In the genomic region with DNA sequence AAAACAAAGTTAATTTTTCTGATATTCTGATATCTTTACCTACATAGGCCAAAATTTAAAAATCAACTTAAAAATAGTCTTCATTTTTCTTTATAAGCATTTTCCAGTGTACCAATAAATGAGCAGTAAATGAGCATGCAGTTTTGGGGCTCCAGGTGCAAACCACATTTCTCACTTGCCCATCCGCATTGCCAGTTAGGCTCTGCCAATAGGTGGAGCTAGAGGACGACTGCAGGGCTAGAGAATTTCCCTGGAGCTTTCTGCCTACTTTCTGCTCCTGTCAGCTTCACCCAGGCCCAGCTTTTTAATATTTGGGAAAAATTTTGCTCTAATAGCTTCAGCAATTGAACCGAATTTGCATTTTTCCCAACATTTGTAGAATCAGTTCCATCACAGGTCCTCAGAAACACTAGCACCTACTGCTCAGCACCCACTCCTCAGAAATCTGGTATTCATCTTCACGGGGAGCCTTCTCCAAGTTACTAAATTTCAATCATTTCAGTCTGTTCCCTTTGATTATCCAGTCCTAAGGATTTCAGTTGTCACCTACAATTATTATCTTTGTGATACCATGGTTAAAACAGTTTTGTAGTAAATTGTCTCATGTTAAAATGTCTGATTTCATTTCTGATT, we compare ENCODE assay signal across 8 cellular contexts.
A peak's percentile ranks its signal among the peaks of the same experiment; 100 is the strongest.
DNase-seq lines count a peak whose midpoint lies in the region; ATAC-seq, FAIRE-seq and TF ChIP-seq lines count a peak whose summit lies in the region.

No MANE protein-coding gene starts in this region.

- no peaks in the 10 kb centered on the region for H3K9me2 ChIP-seq in neural cell (ENCODE audit: insufficient read depth, low read length)

- no peaks in the 10 kb centered on the region for H3F3A ChIP-seq in neural cell (ENCODE audit: insufficient read depth, low read length, poor library complexity, severe bottlenecking)

- no peak overlapping the region for H3K27ac Mint-ChIP-seq in HFFc6

- no peak for TF ChIP-seq RAD21 in neural cell (conservative IDR thresholded peaks at IDR 0.05)

- no peaks in the 10 kb centered on the region for H3K4me1 Mint-ChIP-seq in HFFc6 (ENCODE audit: low read depth)

- H3K9me3 ChIP-seq in neural cell (ENCODE audit: low read length) = no peaks in the 10 kb centered on the region

- no peaks in the 10 kb centered on the region for H3K27me3 ChIP-seq in neural cell (ENCODE audit: insufficient read depth, low read depth, low read length)

- no peak for FAIRE-seq in urothelium cell line (lab: Jason Lieb, UNC)

- H4K20me1 ChIP-seq in neural cell (ENCODE audit: insufficient read depth) = no peaks in the 10 kb centered on the region

- DNase-seq in HFFc6 = peak; percentile 25
- peak; percentile 3 for DNase-seq in NCI-H1694 treated with DMSO at 0.1 percent for 48 hours (lab: John Stamatoyannopoulos, UW)
- peak; percentile 1 to 7 for DNase-seq in activated CD8-positive, alpha-beta memory T cell treated with anti-CD3 and anti-CD28 coated beads for 4 hours (ENCODE audit: low read depth in 2 of 2)
- peak; percentile 41 for DNase-seq in urothelium cell line (ENCODE audit: low spot score)

- H3K4me2 ChIP-seq in neural cell (ENCODE audit: low read length) = no peak overlapping the region

- H3K36me3 ChIP-seq in neural cell (ENCODE audit: insufficient read depth, low read length) = no peaks in the 10 kb centered on the region

- TF ChIP-seq EP300 in neural cell (conservative IDR thresholded peaks at IDR 0.05; ENCODE audit: poor library complexity, severe bottlenecking) = no peak

- no peak overlapping the region for H3K4me3 Mint-ChIP-seq in HFFc6

- no peak overlapping the region for H2AFZ ChIP-seq in neural cell (ENCODE audit: low read depth, low read length)

- ATAC-seq in esophagus mucosa = peak; percentile 52

- H3K9ac ChIP-seq in neural cell (ENCODE audit: low read length) = no peak overlapping the region

- H3K27ac ChIP-seq in 22Rv1 (no peak overlapping the region), neural cell (ENCODE audit: low read length) (no peak overlapping the region)

- TF ChIP-seq CTCF in 22Rv1 (IDR thresholded peaks at IDR 0.05) (peak; percentile 95), GM12801 (IDR thresholded peaks at IDR 0.05; ENCODE audit: extremely low read depth, insufficient read length) (peak; percentile 54), HFFc6 (IDR thresholded peaks at IDR 0.05) (peak; percentile 81), neural cell (IDR thresholded peaks at IDR 0.05; ENCODE audit: poor library complexity, severe bottlenecking) (peak; percentile 11)

- no peak overlapping the region for H3K4me3 ChIP-seq in neural cell (ENCODE audit: low read length)

- no peaks in the 10 kb centered on the region for H3K79me2 ChIP-seq in neural cell (replicated peaks; ENCODE audit: insufficient read depth, low read length)

- peaks cover 4% of the 10 kb centered on the region; the same call in 1 of the 2 replicates for H3K9me3 Mint-ChIP-seq in HFFc6

- H3K27me3 Mint-ChIP-seq in HFFc6 (ENCODE audit: insufficient read depth) = no peaks in the 10 kb centered on the region; the same call in 1 of the 2 replicates

- no peaks in the 10 kb centered on the region for H3K36me3 Mint-ChIP-seq in HFFc6 (ENCODE audit: low read depth)

TF ChIP-seq in neural cell, 6 proteins besides CTCF, POLR2A, EP300 and RAD21:
- TF ChIP-seq, protein P1, sequence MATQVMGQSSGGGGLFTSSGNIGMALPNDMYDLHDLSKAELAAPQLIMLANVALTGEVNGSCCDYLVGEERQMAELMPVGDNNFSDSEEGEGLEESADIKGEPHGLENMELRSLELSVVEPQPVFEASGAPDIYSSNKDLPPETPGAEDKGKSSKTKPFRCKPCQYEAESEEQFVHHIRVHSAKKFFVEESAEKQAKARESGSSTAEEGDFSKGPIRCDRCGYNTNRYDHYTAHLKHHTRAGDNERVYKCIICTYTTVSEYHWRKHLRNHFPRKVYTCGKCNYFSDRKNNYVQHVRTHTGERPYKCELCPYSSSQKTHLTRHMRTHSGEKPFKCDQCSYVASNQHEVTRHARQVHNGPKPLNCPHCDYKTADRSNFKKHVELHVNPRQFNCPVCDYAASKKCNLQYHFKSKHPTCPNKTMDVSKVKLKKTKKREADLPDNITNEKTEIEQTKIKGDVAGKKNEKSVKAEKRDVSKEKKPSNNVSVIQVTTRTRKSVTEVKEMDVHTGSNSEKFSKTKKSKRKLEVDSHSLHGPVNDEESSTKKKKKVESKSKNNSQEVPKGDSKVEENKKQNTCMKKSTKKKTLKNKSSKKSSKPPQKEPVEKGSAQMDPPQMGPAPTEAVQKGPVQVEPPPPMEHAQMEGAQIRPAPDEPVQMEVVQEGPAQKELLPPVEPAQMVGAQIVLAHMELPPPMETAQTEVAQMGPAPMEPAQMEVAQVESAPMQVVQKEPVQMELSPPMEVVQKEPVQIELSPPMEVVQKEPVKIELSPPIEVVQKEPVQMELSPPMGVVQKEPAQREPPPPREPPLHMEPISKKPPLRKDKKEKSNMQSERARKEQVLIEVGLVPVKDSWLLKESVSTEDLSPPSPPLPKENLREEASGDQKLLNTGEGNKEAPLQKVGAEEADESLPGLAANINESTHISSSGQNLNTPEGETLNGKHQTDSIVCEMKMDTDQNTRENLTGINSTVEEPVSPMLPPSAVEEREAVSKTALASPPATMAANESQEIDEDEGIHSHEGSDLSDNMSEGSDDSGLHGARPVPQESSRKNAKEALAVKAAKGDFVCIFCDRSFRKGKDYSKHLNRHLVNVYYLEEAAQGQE (IDR thresholded peaks at IDR 0.05; ENCODE audit: borderline replicate concordance) = no peak
- TF ChIP-seq SMC3 (conservative IDR thresholded peaks at IDR 0.05; ENCODE audit: poor library complexity) = no peak
- TF ChIP-seq POLR2AphosphoS5 (IDR thresholded peaks at IDR 0.05) = no peak
- TF ChIP-seq TAF1 (IDR thresholded peaks at IDR 0.05; ENCODE audit: low read depth) = no peak
- no peak for TF ChIP-seq MXI1 (conservative IDR thresholded peaks at IDR 0.05; ENCODE audit: poor library complexity, severe bottlenecking)
- no peak for TF ChIP-seq EZH2 (IDR thresholded peaks at IDR 0.05; ENCODE audit: borderline replicate concordance, insufficient read depth, low read length, poor library complexity, severe bottlenecking)

Comparison
In these comparisons a context has a peak if more than half of its experiments do, and no peak if none do; other contexts are left out.
1. CTCF ChIP-seq: peak in every context shown above with its lines; median percentile 95 in 22Rv1; 81 in HFFc6; 54 in GM12801; 11 in neural cell.